28 cellular contexts compared by ENCODE assay signal in the genomic region with DNA sequence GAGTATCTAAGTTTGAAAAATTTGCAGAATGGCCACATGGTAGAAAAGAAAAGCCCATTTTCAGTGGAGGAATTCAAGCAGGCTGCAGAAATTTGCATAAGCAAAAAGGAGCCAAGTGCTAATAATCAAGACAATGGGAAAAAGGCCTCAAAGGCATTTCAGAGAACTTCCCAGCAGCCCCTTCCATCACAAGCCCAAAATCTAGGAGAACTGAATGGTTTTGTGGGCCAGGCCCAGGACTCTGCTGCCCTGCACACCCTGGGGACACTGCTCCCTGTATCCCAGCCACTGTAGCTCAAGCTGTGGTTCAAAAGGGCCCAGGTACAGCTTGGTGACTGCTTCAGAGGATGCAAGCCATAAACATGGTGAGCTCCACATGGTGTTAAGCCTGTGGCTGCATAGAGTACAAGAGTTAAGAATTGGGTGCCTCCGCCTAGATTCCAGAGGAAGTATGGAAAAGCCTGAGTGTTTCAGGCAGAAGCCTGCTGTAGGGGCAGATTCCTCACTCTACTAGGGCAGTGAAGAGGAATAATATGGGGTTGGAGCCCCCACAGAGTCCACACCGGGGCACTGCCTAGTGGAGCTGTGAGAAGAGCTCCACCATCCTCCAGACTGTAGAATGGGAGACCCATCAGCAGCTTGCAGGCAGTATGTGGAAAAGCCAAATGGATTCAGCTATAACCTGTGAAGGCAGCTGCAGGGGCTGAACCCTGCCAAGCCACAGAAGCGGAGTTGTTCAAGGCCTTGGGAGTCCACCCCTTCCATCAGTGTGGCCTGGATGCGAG.
"Had no signal": no experiment of that assay in that cellular context is flagged by ENCODE, and none has a peak within 500 bp of the region (broad histone marks: within the 10 kb centered on the region; RNA-seq: fewer than 3 reads in every experiment).

No MANE protein-coding gene starts in this region.

- H3K27ac Mint-ChIP-seq: activated CD4-positive, alpha-beta memory T cell treated with anti-CD3 and anti-CD28 coated beads, Interleukin-2, amount 10 ng/mL, durations not matched to agents 7 days and 5 days; activated CD4-positive, alpha-beta T cell treated with anti-CD3 and anti-CD28 coated beads, Interleukin-2, amount 10 ng/mL, durations not matched to agents 7 days and 5 days; activated naive CD4-positive, alpha-beta T cell treated with anti-CD3 and anti-CD28 coated beads, Interleukin-2, amount 10 ng/mL, durations not matched to agents 7 days and 5 days; activated naive CD8-positive, alpha-beta T cell treated with anti-CD3 and anti-CD28 coated beads, Interleukin-2, amount 10 ng/mL, durations not matched to agents 7 days and 5 days; activated T-cell treated with anti-CD3 and anti-CD28 coated beads, Interleukin-2, amount 50 U/mL, for 24 hours; mesothelial cell of epicardium; naive B cell; nephron progenitor cell; stimulated activated naive B cell treated with anti-CD40 and anti-IgM and Interleukin-4, amounts not matched to agents 10 μg/mL and 1 μg/mL and 100 μg/mL, for 72 hours; T-helper 17 cell had no signal

- H3K4me1 Mint-ChIP-seq: activated CD4-positive, alpha-beta memory T cell treated with anti-CD3 and anti-CD28 coated beads, Interleukin-2, amount 10 ng/mL, durations not matched to agents 7 days and 5 days; activated CD4-positive, alpha-beta T cell treated with anti-CD3 and anti-CD28 coated beads, Interleukin-2, amount 10 ng/mL, durations not matched to agents 7 days and 5 days; activated naive CD4-positive, alpha-beta T cell treated with anti-CD3 and anti-CD28 coated beads, Interleukin-2, amount 10 ng/mL, durations not matched to agents 7 days and 5 days; activated naive CD8-positive, alpha-beta T cell treated with anti-CD3 and anti-CD28 coated beads, Interleukin-2, amount 10 ng/mL, durations not matched to agents 7 days and 5 days; mesothelial cell of epicardium; naive B cell; nephron progenitor cell; stimulated activated naive B cell treated with anti-CD40 and anti-IgM and Interleukin-4, amounts not matched to agents 10 μg/mL and 1 μg/mL and 100 μg/mL, for 72 hours; T-helper 17 cell had no signal

- H3K27me3 ChIP-seq: ascending aorta, brain microvascular endothelial cell, ovary, stomach, thyroid gland, upper lobe of right lung had no signal

- H3K4me3 Mint-ChIP-seq: activated CD4-positive, alpha-beta memory T cell treated with anti-CD3 and anti-CD28 coated beads, Interleukin-2, amount 10 ng/mL, durations not matched to agents 7 days and 5 days; activated CD4-positive, alpha-beta T cell treated with anti-CD3 and anti-CD28 coated beads, Interleukin-2, amount 10 ng/mL, durations not matched to agents 7 days and 5 days; activated naive CD4-positive, alpha-beta T cell treated with anti-CD3 and anti-CD28 coated beads, Interleukin-2, amount 10 ng/mL, durations not matched to agents 7 days and 5 days; activated naive CD8-positive, alpha-beta T cell treated with anti-CD3 and anti-CD28 coated beads, Interleukin-2, amount 10 ng/mL, durations not matched to agents 7 days and 5 days; activated T-cell treated with anti-CD3 and anti-CD28 coated beads, Interleukin-2, amount 50 U/mL, for 24 hours; mesothelial cell of epicardium; naive B cell; nephron progenitor cell; stimulated activated naive B cell treated with anti-CD40 and anti-IgM and Interleukin-4, amounts not matched to agents 10 μg/mL and 1 μg/mL and 100 μg/mL, for 72 hours; T-helper 17 cell had no signal

- H3K9me3 Mint-ChIP-seq: stimulated activated naive B cell treated with anti-CD40 and anti-IgM and Interleukin-4, amounts not matched to agents 10 μg/mL and 1 μg/mL and 100 μg/mL, for 72 hours had no signal

- H3K36me3 Mint-ChIP-seq: activated naive CD4-positive, alpha-beta T cell treated with anti-CD3 and anti-CD28 coated beads, Interleukin-2, amount 10 ng/mL, durations not matched to agents 7 days and 5 days; activated naive CD8-positive, alpha-beta T cell treated with anti-CD3 and anti-CD28 coated beads, Interleukin-2, amount 10 ng/mL, durations not matched to agents 7 days and 5 days; mesothelial cell of epicardium; naive B cell; stimulated activated naive B cell treated with anti-CD40 and anti-IgM and Interleukin-4, amounts not matched to agents 10 μg/mL and 1 μg/mL and 100 μg/mL, for 72 hours had no signal

- DNase-seq: activated CD4-positive, alpha-beta memory T cell treated with anti-CD3 and anti-CD28 coated beads, Interleukin-2, amount 10 ng/mL, durations not matched to agents 7 days and 5 days; activated CD4-positive, alpha-beta T cell treated with anti-CD3 and anti-CD28 coated beads for 1 hour; activated CD4-positive, alpha-beta T cell treated with anti-CD3 and anti-CD28 coated beads, Interleukin-2, amount 10 ng/mL, durations not matched to agents 7 days and 5 days; activated CD8-positive, alpha-beta memory T cell treated with anti-CD3 and anti-CD28 coated beads, Interleukin-2, amount 50 U/mL, for 48 hours; activated gamma-delta T cell; activated naive CD4-positive, alpha-beta T cell treated with anti-CD3 and anti-CD28 coated beads, Interleukin-2, amount 10 ng/mL, durations not matched to agents 7 days and 5 days; activated naive CD8-positive, alpha-beta T cell treated with anti-CD3 and anti-CD28 coated beads, Interleukin-2, amount 10 ng/mL, durations not matched to agents 7 days and 5 days; activated T-cell treated with anti-CD3 and anti-CD28 coated beads, Interleukin-2, amount 50 U/mL, for 24 hours; brain microvascular endothelial cell; cortex of kidney; hippocampal formation; left cardiac atrium; mammary epithelial cell; naive B cell; nephron progenitor cell; ovary; retina; stimulated activated CD4-positive, alpha-beta T cell treated with anti-CD3 and anti-CD28 coated beads, Interleukin-2, amount 100 ng/mL, for 24 hours; stimulated activated naive B cell treated with anti-CD40 and anti-IgM and Interleukin-4, amounts not matched to agents 10 μg/mL and 1 μg/mL and 100 μg/mL, for 72 hours; stomach; T-helper 17 cell; T1000; thyroid gland; upper lobe of right lung had no signal

- H3K4me1 ChIP-seq: ascending aorta, prostate gland, stomach, thyroid gland, upper lobe of right lung had no signal

- H3K36me3 ChIP-seq: ascending aorta, brain microvascular endothelial cell, ovary, prostate gland, stomach, thyroid gland, upper lobe of right lung had no signal

- H3K9me3 ChIP-seq: ascending aorta, ovary, prostate gland, thyroid gland, upper lobe of right lung had no signal

- ATAC-seq: left cardiac atrium; stimulated activated naive B cell treated with anti-CD40 and anti-IgM and Interleukin-4, amounts not matched to agents 10 μg/mL and 1 μg/mL and 100 μg/mL, for 72 hours; T-helper 17 cell; upper lobe of right lung had no signal

- H3K27me3 Mint-ChIP-seq: activated CD4-positive, alpha-beta memory T cell treated with anti-CD3 and anti-CD28 coated beads, Interleukin-2, amount 10 ng/mL, durations not matched to agents 7 days and 5 days; activated CD4-positive, alpha-beta T cell treated with anti-CD3 and anti-CD28 coated beads, Interleukin-2, amount 10 ng/mL, durations not matched to agents 7 days and 5 days; activated naive CD4-positive, alpha-beta T cell treated with anti-CD3 and anti-CD28 coated beads, Interleukin-2, amount 10 ng/mL, durations not matched to agents 7 days and 5 days; activated naive CD8-positive, alpha-beta T cell treated with anti-CD3 and anti-CD28 coated beads, Interleukin-2, amount 10 ng/mL, durations not matched to agents 7 days and 5 days; activated T-cell treated with anti-CD3 and anti-CD28 coated beads, Interleukin-2, amount 50 U/mL, for 24 hours; naive B cell; stimulated activated naive B cell treated with anti-CD40 and anti-IgM and Interleukin-4, amounts not matched to agents 10 μg/mL and 1 μg/mL and 100 μg/mL, for 72 hours; T-helper 17 cell had no signal

- H3K4me3 ChIP-seq: ascending aorta, ovary, prostate gland, smooth muscle cell, stomach, thyroid gland, upper lobe of right lung had no signal

- H3K27ac ChIP-seq: ascending aorta, brain microvascular endothelial cell, ovary, prostate gland, stomach, thyroid gland, upper lobe of right lung had no signal

- H3K4me2 ChIP-seq: smooth muscle cell had no signal
